1 cellular context compared by ENCODE assay signal in genomic region chr11:65131895-65132237, GRCh38.
TF ChIP-seq lines count a peak whose summit lies in the region.

No MANE protein-coding gene starts in this region.

TF ChIP-seq in GM12878, 131 proteins besides CTCF, POLR2A, EP300 and RAD21:
- TF ChIP-seq FOXK2 (IDR thresholded peaks at IDR 0.05) (no peak), PAX5 (IDR thresholded peaks at IDR 0.05; ENCODE audit: borderline replicate concordance, low read depth, low read length) (no peak), JUND (IDR thresholded peaks at IDR 0.05; ENCODE audit: low read depth, low read length) (no peak), RELB (IDR thresholded peaks at IDR 0.05; ENCODE audit: low read depth) (no peak), ZNF207 (IDR thresholded peaks at IDR 0.05; ENCODE audit: borderline replicate concordance) (no peak), ZNF622 (IDR thresholded peaks at IDR 0.05) (no peak), KDM1A (IDR thresholded peaks at IDR 0.05; ENCODE audit: borderline replicate concordance) (no peak), CHD2 (IDR thresholded peaks at IDR 0.05; ENCODE audit: borderline replicate concordance, low read depth, low read length) (no peak), MTA2 (IDR thresholded peaks at IDR 0.05; ENCODE audit: low read depth) (no peak), ZNF24 (IDR thresholded peaks at IDR 0.05) (no peak), MAX (IDR thresholded peaks at IDR 0.05; ENCODE audit: low read depth, low read length) (no peak), CBFB (IDR thresholded peaks at IDR 0.05; ENCODE audit: low read depth) (no peak), RB1 (IDR thresholded peaks at IDR 0.05; ENCODE audit: borderline replicate concordance) (no peak), HCFC1 (IDR thresholded peaks at IDR 0.05; ENCODE audit: low read length) (no peak), GATAD2B (conservative IDR thresholded peaks at IDR 0.05; ENCODE audit: low read depth) (no peak)
- TF ChIP-seq, protein P1, sequence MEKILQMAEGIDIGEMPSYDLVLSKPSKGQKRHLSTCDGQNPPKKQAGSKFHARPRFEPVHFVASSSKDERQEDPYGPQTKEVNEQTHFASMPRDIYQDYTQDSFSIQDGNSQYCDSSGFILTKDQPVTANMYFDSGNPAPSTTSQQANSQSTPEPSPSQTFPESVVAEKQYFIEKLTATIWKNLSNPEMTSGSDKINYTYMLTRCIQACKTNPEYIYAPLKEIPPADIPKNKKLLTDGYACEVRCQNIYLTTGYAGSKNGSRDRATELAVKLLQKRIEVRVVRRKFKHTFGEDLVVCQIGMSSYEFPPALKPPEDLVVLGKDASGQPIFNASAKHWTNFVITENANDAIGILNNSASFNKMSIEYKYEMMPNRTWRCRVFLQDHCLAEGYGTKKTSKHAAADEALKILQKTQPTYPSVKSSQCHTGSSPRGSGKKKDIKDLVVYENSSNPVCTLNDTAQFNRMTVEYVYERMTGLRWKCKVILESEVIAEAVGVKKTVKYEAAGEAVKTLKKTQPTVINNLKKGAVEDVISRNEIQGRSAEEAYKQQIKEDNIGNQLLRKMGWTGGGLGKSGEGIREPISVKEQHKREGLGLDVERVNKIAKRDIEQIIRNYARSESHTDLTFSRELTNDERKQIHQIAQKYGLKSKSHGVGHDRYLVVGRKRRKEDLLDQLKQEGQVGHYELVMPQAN (conservative IDR thresholded peaks at IDR 0.05), result no peak
